ENCODE assay signal across 1 cellular context in the genomic region with DNA sequence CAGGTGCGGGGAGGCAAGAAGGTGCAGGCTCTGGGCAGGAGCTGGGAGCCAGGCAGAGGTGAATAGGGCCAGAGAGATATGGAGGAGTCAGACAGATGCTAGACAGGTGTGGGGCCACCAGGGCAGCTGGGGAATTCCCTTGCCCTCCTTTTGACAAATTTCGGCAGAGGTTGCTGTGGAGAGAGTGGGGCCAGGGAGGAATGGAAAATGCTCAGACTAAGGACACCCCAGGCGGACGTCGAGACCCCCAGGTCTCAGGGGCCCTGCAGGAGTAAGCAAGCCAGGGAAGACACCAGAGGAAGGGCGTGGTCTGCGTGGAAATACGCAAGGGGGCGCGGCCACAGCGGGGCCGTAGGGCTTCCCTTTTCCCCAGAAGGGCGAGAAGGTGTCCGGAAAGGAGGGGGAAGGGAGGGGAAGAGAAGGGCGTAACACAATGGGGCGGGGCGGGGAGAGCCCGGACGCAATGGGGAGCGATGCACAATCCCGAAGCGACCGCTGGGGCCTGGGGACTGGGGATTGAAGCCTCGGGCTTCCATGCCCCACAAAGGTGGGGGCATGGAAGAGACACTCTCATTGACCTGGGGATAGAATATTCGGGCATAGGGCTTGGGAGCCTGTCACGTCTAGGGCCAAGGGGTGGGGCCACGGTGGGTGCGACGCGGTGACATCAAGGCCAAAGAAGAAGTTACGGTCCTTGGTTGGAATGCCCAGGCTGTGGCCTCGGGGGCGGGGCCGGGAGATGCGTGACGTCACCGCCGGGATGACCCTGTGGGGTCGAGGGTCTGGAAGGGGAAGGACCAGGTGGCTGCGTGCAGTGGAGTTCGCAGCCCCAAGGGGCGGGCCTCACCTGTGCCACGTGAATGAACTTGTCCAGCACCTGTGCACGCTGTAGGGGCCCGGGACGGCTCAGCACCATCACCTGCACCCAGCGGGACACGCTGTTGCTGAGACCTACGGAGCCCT.
A peak's percentile ranks its signal among the peaks of the same experiment; 100 is the strongest.
TF ChIP-seq lines count a peak whose summit lies in the region.

No MANE protein-coding gene starts in this region.

TF ChIP-seq in HepG2, 621 proteins besides CTCF, POLR2A, EP300 and RAD21:
- TF ChIP-seq MTF2 (CRISPR knock-in tag; IDR thresholded peaks at IDR 0.05; ENCODE audit: borderline replicate concordance) (no peak), ZSCAN29 (CRISPR knock-in tag; conservative IDR thresholded peaks at IDR 0.05) (no peak), PHF20 (CRISPR knock-in tag; IDR thresholded peaks at IDR 0.05) (no peak), ATF7 (IDR thresholded peaks at IDR 0.05) (peak; percentile 84), ATF7 (CRISPR knock-in tag; IDR thresholded peaks at IDR 0.05) (no peak), GFI1 (CRISPR knock-in tag; IDR thresholded peaks at IDR 0.05; ENCODE audit: borderline replicate concordance) (no peak), ZNF781 (CRISPR knock-in tag; IDR thresholded peaks at IDR 0.05; ENCODE audit: borderline replicate concordance, not compliant biosample characterization) (no peak), CREB1 (IDR thresholded peaks at IDR 0.05) (peak; percentile 98), CREB1 (CRISPR knock-in tag; IDR thresholded peaks at IDR 0.05) (no peak)
- TF ChIP-seq, protein P1, sequence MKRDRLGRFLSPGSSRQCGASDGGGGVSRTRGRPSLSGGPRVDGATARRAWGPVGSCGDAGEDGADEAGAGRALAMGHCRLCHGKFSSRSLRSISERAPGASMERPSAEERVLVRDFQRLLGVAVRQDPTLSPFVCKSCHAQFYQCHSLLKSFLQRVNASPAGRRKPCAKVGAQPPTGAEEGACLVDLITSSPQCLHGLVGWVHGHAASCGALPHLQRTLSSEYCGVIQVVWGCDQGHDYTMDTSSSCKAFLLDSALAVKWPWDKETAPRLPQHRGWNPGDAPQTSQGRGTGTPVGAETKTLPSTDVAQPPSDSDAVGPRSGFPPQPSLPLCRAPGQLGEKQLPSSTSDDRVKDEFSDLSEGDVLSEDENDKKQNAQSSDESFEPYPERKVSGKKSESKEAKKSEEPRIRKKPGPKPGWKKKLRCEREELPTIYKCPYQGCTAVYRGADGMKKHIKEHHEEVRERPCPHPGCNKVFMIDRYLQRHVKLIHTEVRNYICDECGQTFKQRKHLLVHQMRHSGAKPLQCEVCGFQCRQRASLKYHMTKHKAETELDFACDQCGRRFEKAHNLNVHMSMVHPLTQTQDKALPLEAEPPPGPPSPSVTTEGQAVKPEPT (CRISPR knock-in tag; IDR thresholded peaks at IDR 0.05; ENCODE audit: low read depth): no peak
TF ChIP-seq in HepG2: peak in this region for 2.
